In the genomic region with DNA sequence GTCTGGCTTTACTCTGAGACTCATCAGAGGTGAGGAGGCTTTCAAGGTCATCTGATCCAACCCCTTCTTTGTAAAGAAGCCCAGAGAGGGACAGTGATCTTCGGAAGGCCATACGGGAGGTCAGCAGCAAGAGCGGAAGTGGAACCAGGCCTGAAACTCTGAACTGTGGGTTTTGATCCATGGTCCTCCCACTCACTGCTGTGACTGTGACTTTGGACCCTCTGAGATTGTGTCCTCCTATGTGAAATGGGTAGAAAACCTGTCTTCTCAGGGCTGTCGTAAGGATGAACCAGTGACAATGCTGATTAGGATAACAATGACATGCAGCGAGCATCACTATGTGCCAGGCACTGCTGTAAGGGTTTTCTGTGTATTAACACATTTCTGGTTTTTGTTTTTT, we compare ENCODE assay signal across 8 cellular contexts.
"Had no signal": no experiment of that assay in that cellular context is flagged by ENCODE, and none has a peak within 500 bp of the region (broad histone marks: within the 10 kb centered on the region; RNA-seq: fewer than 3 reads in every experiment).

No MANE protein-coding gene starts in this region.

- H3K4me3 ChIP-seq: GM23248 had no signal

- H2AFZ ChIP-seq: GM23248 had no signal

- H3K9ac ChIP-seq: GM23248, KMS-11 had no signal

- DNase-seq: GM23248, GOT3, H7, HCEC 1CT, IMR-90, KBM-7 had no signal

- H3K27ac ChIP-seq: GM23248, HL-60, KMS-11 had no signal

- H3K4me2 ChIP-seq: KMS-11 had no signal
